In genomic region chr20:42281801-42282200, GRCh38 we compare ENCODE assay signal across 17 cellular contexts.
DNase-seq lines count a peak whose midpoint lies in the region; ATAC-seq, FAIRE-seq and TF ChIP-seq lines count a peak whose summit lies in the region.
"Had no signal": no experiment of that assay in that cellular context is flagged by ENCODE, and none has a peak within 500 bp of the region (broad histone marks: within the 10 kb centered on the region; RNA-seq: fewer than 3 reads in every experiment).

No MANE protein-coding gene starts in this region.

- peak; percentile 42 for FAIRE-seq in frontal cortex (lab: Jason Lieb, UNC)
- FAIRE-seq in kidney (lab: Jason Lieb, UNC), result no peak
- FAIRE-seq: H1 had no signal

- H3K36me3 ChIP-seq in OCI-LY7 (ENCODE audit: insufficient read depth, low read length), result no peaks in the 10 kb centered on the region
- no peaks in the 10 kb centered on the region for H3K36me3 ChIP-seq in kidney (ENCODE audit: control insufficient read depth in 1 of 2, insufficient read depth in 2 of 2, low read length in 2 of 2)
- H3K36me3 ChIP-seq: BLaER1 treated with 17β-estradiol and CSF1 and Interleukin-3, amounts not matched to agents 10 nM and 100 nM had no signal

- H3K79me2 ChIP-seq in OCI-LY7 (ENCODE audit: insufficient read depth, low read depth, low read length), result no peaks in the 10 kb centered on the region

- no peak overlapping the region for H2AFZ ChIP-seq in OCI-LY7 (ENCODE audit: low read length)

- ATAC-seq in GM19395 (IDR thresholded peaks at IDR 0.05; ENCODE audit: unreplicated experiment), result no peak
- ATAC-seq: CD8-positive, alpha-beta T cell had no signal

- no peaks in the 10 kb centered on the region for H3K36me3 Mint-ChIP-seq in activated T-cell treated with anti-CD3 and anti-CD28 coated beads, Interleukin-2, amount 50 U/mL, for 24 hours (ENCODE audit: low read depth)
- H3K36me3 Mint-ChIP-seq: CD8-positive, alpha-beta T cell had no signal

- no peaks in the 10 kb centered on the region for H3K9me3 ChIP-seq in OCI-LY7 (ENCODE audit: low read length)
- no peaks in the 10 kb centered on the region for H3K9me3 ChIP-seq in kidney (ENCODE audit: control insufficient read depth in 1 of 2, low read length in 2 of 2)

- no peak overlapping the region for H3K9ac ChIP-seq in kidney (ENCODE audit: low read length in 2 of 2)
- H3K9ac ChIP-seq: BLaER1 treated with 17β-estradiol and CSF1 and Interleukin-3, amounts not matched to agents 10 nM and 100 nM had no signal

- intact Hi-C loops in OCI-LY7 (cut with micrococcal nuclease; ENCODE audit: unreplicated experiment), result no loop called here
- intact Hi-C loops in kidney (cut with DNase I), result no loop called here

- H3K4me1 Mint-ChIP-seq in activated T-cell treated with anti-CD3 and anti-CD28 coated beads, Interleukin-2, amount 50 U/mL, for 24 hours (ENCODE audit: low read depth), result no peaks in the 10 kb centered on the region
- H3K4me1 Mint-ChIP-seq: B cell had no signal

- no peaks in the 10 kb centered on the region for H4K20me1 ChIP-seq in OCI-LY7 (ENCODE audit: insufficient read depth, low read length)
- H4K20me1 ChIP-seq: BLaER1 treated with 17β-estradiol and CSF1 and Interleukin-3, amounts not matched to agents 10 nM and 100 nM had no signal

- no peak overlapping the region for H3K27ac Mint-ChIP-seq in activated T-cell treated with anti-CD3 and anti-CD28 coated beads, Interleukin-2, amount 50 U/mL, for 24 hours
- H3K27ac Mint-ChIP-seq: B cell; CD8-positive, alpha-beta T cell; H9 had no signal

- POLR2A ChIA-PET in OCI-LY7 (lab: Charles Lee), result no interaction called here

- peaks cover 14% of the 10 kb centered on the region for H3K9me3 Mint-ChIP-seq in activated T-cell treated with anti-CD3 and anti-CD28 coated beads, Interleukin-2, amount 50 U/mL, for 24 hours

- no peaks in the 10 kb centered on the region for H3K9me2 ChIP-seq in OCI-LY7 (ENCODE audit: insufficient read depth, low read length)

- H3K4me2 ChIP-seq in OCI-LY7 (ENCODE audit: low read length), result no peak overlapping the region
- H3K4me2 ChIP-seq: BLaER1 treated with 17β-estradiol and CSF1 and Interleukin-3, amounts not matched to agents 10 nM and 100 nM had no signal

- TF ChIP-seq CTCF in OCI-LY7 (conservative IDR thresholded peaks at IDR 0.05; ENCODE audit: low read length), result no peak
- TF ChIP-seq CTCF in kidney (IDR thresholded peaks at IDR 0.05; ENCODE audit: borderline replicate concordance, extremely low read depth, insufficient read depth), result no peak

- no TSS peak for BruUV-seq in OCI-LY7 (replicated peaks; lab: Mats Ljungman, UMichigan)

- no peak for DNase-seq in frontal cortex (ENCODE audit: low spot score in 2 of 2)
- peak; percentile 68 for DNase-seq in medulla oblongata (ENCODE audit: extremely low spot score)
- peak in 1 of 49 donors; percentile 30 for DNase-seq in substantia nigra (lab: John Stamatoyannopoulos, UW)
- DNase-seq in activated T-cell treated with anti-CD3 and anti-CD28 coated beads, Interleukin-2, amount 50 U/mL, for 24 hours, result no peak
- no peak for DNase-seq in OCI-LY7 (ENCODE audit: low spot score)
- DNase-seq in kidney, result no peak
- DNase-seq: 8988T; Calu3; CD8-positive, alpha-beta T cell; DMS79 treated with DMSO at 0.1 percent for 48 hours; GF-D8; H9 had no signal

- H3K4me3 ChIP-seq in OCI-LY7 (ENCODE audit: low read depth, low read length, poor library complexity, severe bottlenecking), result no peak overlapping the region
- no peak overlapping the region for H3K4me3 ChIP-seq in kidney (ENCODE audit: low read length in 2 of 2)
- H3K4me3 ChIP-seq: BLaER1 treated with 17β-estradiol and CSF1 and Interleukin-3, amounts not matched to agents 10 nM and 100 nM had no signal

- no peaks in the 10 kb centered on the region for H3K27me3 Mint-ChIP-seq in activated T-cell treated with anti-CD3 and anti-CD28 coated beads, Interleukin-2, amount 50 U/mL, for 24 hours
- H3K27me3 Mint-ChIP-seq: B cell had no signal

- H3K4me1 ChIP-seq in OCI-LY7 (ENCODE audit: insufficient read depth, low read length, poor library complexity, severe bottlenecking), result no peaks in the 10 kb centered on the region
- H3K4me1 ChIP-seq in kidney (ENCODE audit: control insufficient read depth in 1 of 2, insufficient read depth in 1 of 2, low read depth in 1 of 2, low read length in 2 of 2), result no peaks in the 10 kb centered on the region

- CTCF ChIA-PET in OCI-LY7 (lab: Charles Lee; ENCODE audit: unreplicated experiment), result no interaction called here

- peak overlapping the region; percentile 75 for H3K27ac ChIP-seq in angular gyrus (ENCODE audit: low read depth, low read length)
- H3K27ac ChIP-seq in substantia nigra (ENCODE audit: low read depth, low read length, poor library complexity, severe bottlenecking), result peak overlapping the region; percentile 70
- no peak overlapping the region for H3K27ac ChIP-seq in OCI-LY7 (ENCODE audit: low read depth, low read length, poor library complexity, severe bottlenecking)
- H3K27ac ChIP-seq in kidney (ENCODE audit: low read depth in 2 of 2, low read length in 2 of 2), result no peak overlapping the region
- H3K27ac ChIP-seq: BLaER1 treated with 17β-estradiol and CSF1 and Interleukin-3, amounts not matched to agents 10 nM and 100 nM had no signal

- H3K4me3 Mint-ChIP-seq in activated T-cell treated with anti-CD3 and anti-CD28 coated beads, Interleukin-2, amount 50 U/mL, for 24 hours, result no peak overlapping the region
- H3K4me3 Mint-ChIP-seq: B cell; CD8-positive, alpha-beta T cell; H9 had no signal

Comparison
In these comparisons a context has a peak if more than half of its experiments do, and no peak if none do; other contexts are left out.
1. H3K27ac ChIP-seq: peak in angular gyrus (single experiment) and substantia nigra (single experiment); none in OCI-LY7 (single experiment) and kidney (0 of 2).